ENCODE assay signal across 13 cellular contexts in genomic region chr14:50791201-50791600, GRCh38. TPM values are rescaled to one million over a fixed set of nuclear protein-coding genes. Genes with fewer than 3 reads are reported as not detected.
DNase-seq lines count a peak whose midpoint lies in the region; ATAC-seq, FAIRE-seq and TF ChIP-seq lines count a peak whose summit lies in the region.
"Had no signal": no experiment of that assay in that cellular context is flagged by ENCODE, and none has a peak within 500 bp of the region (broad histone marks: within the 10 kb centered on the region; RNA-seq: fewer than 3 reads in every experiment).

No MANE protein-coding gene starts in this region.

- H3K36me3 Mint-ChIP-seq in CD8-positive, alpha-beta T cell, result peaks cover 53% of the 10 kb centered on the region
- peaks cover 46% of the 10 kb centered on the region for H3K36me3 Mint-ChIP-seq in activated naive CD8-positive, alpha-beta T cell treated with anti-CD3 and anti-CD28 coated beads for 36 hours
- 0 out of 2 replicates have a peak, but pooled peaks cover 5% of the 10 kb centered on the region for H3K36me3 Mint-ChIP-seq in WTC11

- no peaks in the 10 kb centered on the region for H3K9me3 Mint-ChIP-seq in CD8-positive, alpha-beta T cell
- H3K9me3 Mint-ChIP-seq in activated naive CD8-positive, alpha-beta T cell treated with anti-CD3 and anti-CD28 coated beads for 36 hours, result no peaks in the 10 kb centered on the region
- H3K9me3 Mint-ChIP-seq in WTC11, result no peaks in the 10 kb centered on the region

- H3K27ac ChIP-seq in CD8-positive, alpha-beta T cell (ENCODE audit: low read depth, low read length), result peak overlapping the region; percentile 59

- POLR2A ChIA-PET in CD8-positive, alpha-beta T cell (lab: Charles Lee), result interaction anchor here (1.1 to 3.5 kb wide), 5 partner anchors 15 to 69 kb away, joined by 3 to 23 read pairs (median 9); partner anchors contain the start of gene NIN
- POLR2A ChIA-PET in WTC11 (lab: Charles Lee), result no interaction called here

- H3K36me3 ChIP-seq in CD8-positive, alpha-beta T cell (ENCODE audit: insufficient read depth, low read length), result no peaks in the 10 kb centered on the region

- H3K27me3 ChIP-seq in CD8-positive, alpha-beta T cell (ENCODE audit: insufficient read depth, low read length), result no peaks in the 10 kb centered on the region

- no peaks in the 10 kb centered on the region for H3K27me3 Mint-ChIP-seq in CD8-positive, alpha-beta T cell (ENCODE audit: low read depth)
- no peaks in the 10 kb centered on the region for H3K27me3 Mint-ChIP-seq in activated naive CD8-positive, alpha-beta T cell treated with anti-CD3 and anti-CD28 coated beads for 36 hours
- no peaks in the 10 kb centered on the region for H3K27me3 Mint-ChIP-seq in WTC11 (ENCODE audit: low read depth)

- H3K4me3 ChIP-seq in CD8-positive, alpha-beta T cell (ENCODE audit: low read depth, low read length), result no peak overlapping the region

- H3K4me3 Mint-ChIP-seq in CD8-positive, alpha-beta T cell, result peak overlapping the region; percentile 79
- no peak overlapping the region for H3K4me3 Mint-ChIP-seq in activated naive CD8-positive, alpha-beta T cell treated with anti-CD3 and anti-CD28 coated beads for 36 hours
- no peak overlapping the region for H3K4me3 Mint-ChIP-seq in WTC11

- DNase-seq in CD8-positive, alpha-beta T cell, result no peak
- DNase-seq in activated naive CD8-positive, alpha-beta T cell treated with anti-CD3 and anti-CD28 coated beads for 36 hours, result no peak
- no peak for DNase-seq in AG20443 (ENCODE audit: low spot score)
- DNase-seq in GM19239 (ENCODE audit: insufficient read length, low spot score), result no peak
- DNase-seq in WTC11 (ENCODE audit: low spot score), result no peak
- no peak for DNase-seq in NCI-H82 (lab: John Stamatoyannopoulos, UW)
- DNase-seq: activated CD4-positive, CD25-positive, alpha-beta regulatory T cell; Calu3; effector CD8-positive, alpha-beta T cell; NCI-H2107; SHP77 treated with DMSO at 0.1 percent for 48 hours had no signal

- no peaks in the 10 kb centered on the region for H3K9me3 ChIP-seq in CD8-positive, alpha-beta T cell (ENCODE audit: low read length)

- CTCF ChIA-PET in CD8-positive, alpha-beta T cell (lab: Charles Lee), result interaction anchor here (1.2 to 14.7 kb wide), 4 partner anchors 16 to 70 kb away, joined by 3 to 144 read pairs (median 56); no protein-coding TSS in a partner anchor
- CTCF ChIA-PET in WTC11 (lab: Charles Lee), result interaction anchor here (2.1 kb wide), 1 partner anchor 17 kb away, joined by 6 read pairs; no protein-coding TSS in a partner anchor

- peaks cover 95% of the 10 kb centered on the region for H3K4me1 Mint-ChIP-seq in CD8-positive, alpha-beta T cell (ENCODE audit: low read depth)
- peaks cover 81% of the 10 kb centered on the region for H3K4me1 Mint-ChIP-seq in activated naive CD8-positive, alpha-beta T cell treated with anti-CD3 and anti-CD28 coated beads for 36 hours
- H3K4me1 Mint-ChIP-seq in WTC11, result peaks cover 28% of the 10 kb centered on the region

- H3K4me1 ChIP-seq in CD8-positive, alpha-beta T cell (ENCODE audit: insufficient read depth, low read length), result peaks cover 64% of the 10 kb centered on the region

- intact Hi-C loops in CD8-positive, alpha-beta T cell (cut with DNase I, micrococcal nuclease), result no loop called here

- no peak for TF ChIP-seq CTCF in CD8-positive, alpha-beta T cell (IDR thresholded peaks at IDR 0.05)
- TF ChIP-seq CTCF in WTC11 (IDR thresholded peaks at IDR 0.05), result no peak

- no peak for ATAC-seq in CD8-positive, alpha-beta T cell
- ATAC-seq in GM18867 (IDR thresholded peaks at IDR 0.05; ENCODE audit: unreplicated experiment) (peak; percentile 22), HG02870 (IDR thresholded peaks at IDR 0.05; ENCODE audit: unreplicated experiment) (peak; percentile 40), WTC11 (no peak)

- no peak for FAIRE-seq in GM19239 (lab: Jason Lieb, UNC)

- peak overlapping the region; percentile 98 for H3K27ac Mint-ChIP-seq in CD8-positive, alpha-beta T cell
- peak overlapping the region; percentile 87 for H3K27ac Mint-ChIP-seq in activated naive CD8-positive, alpha-beta T cell treated with anti-CD3 and anti-CD28 coated beads for 36 hours
- H3K27ac Mint-ChIP-seq in WTC11, result no peak overlapping the region

TF ChIP-seq in WTC11, 78 proteins besides CTCF, POLR2A, EP300 and RAD21 (continues in another document):
- no peak for TF ChIP-seq ZNF416 (CRISPR knock-in tag; IDR thresholded peaks at IDR 0.05)
- no peak for TF ChIP-seq SOX15 (CRISPR knock-in tag; IDR thresholded peaks at IDR 0.05)
- TF ChIP-seq MYBL2 (CRISPR knock-in tag; IDR thresholded peaks at IDR 0.05), result no peak
- no peak for TF ChIP-seq ZBTB21 (CRISPR knock-in tag; IDR thresholded peaks at IDR 0.05; ENCODE audit: borderline replicate concordance)
- TF ChIP-seq, protein P1, sequence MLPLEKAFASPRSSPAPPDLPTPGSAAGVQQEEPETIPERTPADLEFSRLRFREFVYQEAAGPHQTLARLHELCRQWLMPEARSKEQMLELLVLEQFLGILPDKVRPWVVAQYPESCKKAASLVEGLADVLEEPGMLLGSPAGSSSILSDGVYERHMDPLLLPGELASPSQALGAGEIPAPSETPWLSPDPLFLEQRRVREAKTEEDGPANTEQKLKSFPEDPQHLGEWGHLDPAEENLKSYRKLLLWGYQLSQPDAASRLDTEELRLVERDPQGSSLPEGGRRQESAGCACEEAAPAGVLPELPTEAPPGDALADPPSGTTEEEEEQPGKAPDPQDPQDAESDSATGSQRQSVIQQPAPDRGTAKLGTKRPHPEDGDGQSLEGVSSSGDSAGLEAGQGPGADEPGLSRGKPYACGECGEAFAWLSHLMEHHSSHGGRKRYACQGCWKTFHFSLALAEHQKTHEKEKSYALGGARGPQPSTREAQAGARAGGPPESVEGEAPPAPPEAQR (CRISPR knock-in tag; IDR thresholded peaks at IDR 0.05), result no peak
- no peak for TF ChIP-seq NR3C1 (CRISPR knock-in tag; conservative IDR thresholded peaks at IDR 0.05; ENCODE audit: low read depth)
- no peak for TF ChIP-seq JAZF1 (CRISPR knock-in tag; IDR thresholded peaks at IDR 0.05)
- TF ChIP-seq TP53 (CRISPR knock-in tag; IDR thresholded peaks at IDR 0.05), result no peak
- TF ChIP-seq GABPB1 (CRISPR knock-in tag; IDR thresholded peaks at IDR 0.05), result no peak
- TF ChIP-seq ZBTB43 (CRISPR knock-in tag; IDR thresholded peaks at IDR 0.05), result no peak
- TF ChIP-seq, protein P2, sequence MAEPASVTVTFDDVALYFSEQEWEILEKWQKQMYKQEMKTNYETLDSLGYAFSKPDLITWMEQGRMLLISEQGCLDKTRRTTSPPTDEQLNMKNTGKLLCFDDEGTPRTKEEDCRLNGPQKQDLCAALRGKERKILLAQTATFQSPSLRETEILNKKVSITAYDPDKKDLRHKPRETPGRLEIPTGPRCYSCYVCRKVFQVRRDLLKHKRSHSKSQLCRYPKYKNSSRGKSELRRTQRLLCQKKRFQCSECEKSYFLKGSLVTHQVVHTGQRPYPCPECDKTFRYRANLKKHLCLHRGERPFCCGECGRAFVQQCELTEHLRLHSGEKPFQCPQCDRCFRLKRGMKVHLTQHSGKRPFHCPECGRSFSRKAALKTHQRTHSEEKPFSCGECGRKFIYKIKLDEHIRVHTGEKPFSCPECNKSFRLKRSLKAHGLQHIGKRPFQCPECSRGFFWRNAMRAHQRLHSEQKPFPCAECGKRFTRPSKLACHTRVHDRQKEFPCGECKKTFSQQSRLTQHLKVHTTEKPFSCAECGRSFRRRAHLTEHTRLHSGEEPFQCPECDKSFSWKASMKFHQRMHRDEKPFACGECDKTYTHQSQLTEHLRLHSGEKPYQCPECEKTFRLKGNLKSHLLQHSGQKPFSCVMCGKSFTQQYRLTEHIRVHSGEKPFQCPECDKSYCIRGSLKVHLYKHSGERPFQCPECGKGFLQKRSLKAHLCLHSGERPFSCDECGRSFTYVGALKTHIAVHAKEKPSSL (CRISPR knock-in tag; conservative IDR thresholded peaks at IDR 0.05), result no peak
- TF ChIP-seq ZNF232 (CRISPR knock-in tag; IDR thresholded peaks at IDR 0.05), result no peak
- TF ChIP-seq SMAD4 (CRISPR knock-in tag; IDR thresholded peaks at IDR 0.05), result no peak
- TF ChIP-seq AFF4 (CRISPR knock-in tag; IDR thresholded peaks at IDR 0.05; ENCODE audit: borderline replicate concordance), result no peak

RNA-seq across cellular contexts. Expression of gene NIN, which starts 39.8 kb away (rescaled TPM):
- 100 to 1,000 TPM; 121 to 132 TPM for total RNA-seq in CD8-positive, alpha-beta T cell
- total RNA-seq in activated naive CD8-positive, alpha-beta T cell treated with anti-CD3 and anti-CD28 coated beads for 36 hours, result 10 to 100 TPM; 66.6 to 67.9 TPM
- total RNA-seq in WTC11 (2021), result 23.8 to 28.8 TPM (median 26.3 TPM) in 3 replicates

Comparison
In these comparisons a context has a peak if more than half of its experiments do, and no peak if none do; other contexts are left out.
1. ATAC-seq: peak in GM18867 (single experiment) and HG02870 (single experiment); none in CD8-positive, alpha-beta T cell (single experiment) and WTC11 (single experiment).